1 cellular context compared by ENCODE assay signal in genomic region chr22:36022697-36023096, GRCh38.
TF ChIP-seq lines count a peak whose summit lies in the region.

No MANE protein-coding gene starts in this region.

TF ChIP-seq in IMR-90, 13 proteins besides CTCF, POLR2A, EP300 and RAD21 (continued from another document):
- no peak for TF ChIP-seq MAZ (IDR thresholded peaks at IDR 0.05; ENCODE audit: borderline replicate concordance, low read depth, low read length)
- no peak for TF ChIP-seq USF2 (IDR thresholded peaks at IDR 0.05; ENCODE audit: low read depth, low read length)
- TF ChIP-seq CEBPB (IDR thresholded peaks at IDR 0.05; ENCODE audit: low read depth, low read length): no peak
- no peak for TF ChIP-seq SMC3 (IDR thresholded peaks at IDR 0.05; ENCODE audit: low read depth, low read length)
- TF ChIP-seq RFX5 (IDR thresholded peaks at IDR 0.05; ENCODE audit: low read depth, low read length): no peak
- TF ChIP-seq FOS (IDR thresholded peaks at IDR 0.05; ENCODE audit: low read depth, low read length): no peak
- TF ChIP-seq RCOR1 (IDR thresholded peaks at IDR 0.05; ENCODE audit: insufficient replicate concordance, low read length): no peak
